Comparison of ENCODE assay signal across 18 cellular contexts in genomic region chr6:137849076-137849708, GRCh38. TPM values are rescaled to one million over a fixed set of nuclear protein-coding genes. Genes with fewer than 3 reads are reported as not detected.
DNase-seq lines count a peak whose midpoint lies in the region; ATAC-seq, FAIRE-seq and TF ChIP-seq lines count a peak whose summit lies in the region.
"Had no signal": no experiment of that assay in that cellular context is flagged by ENCODE, and none has a peak within 500 bp of the region (broad histone marks: within the 10 kb centered on the region; RNA-seq: fewer than 3 reads in every experiment).

No MANE protein-coding gene starts in this region.

- peaks cover 33 to 69% (median 52%) of the 10 kb centered on the region in 10 experiments for H3K4me1 ChIP-seq in BLaER1 treated with 17β-estradiol and CSF1 and Interleukin-3, amounts not matched to agents 10 nM and 100 nM
- peaks cover 0 to 5% of the 10 kb centered on the region in 2 donors for H3K4me1 ChIP-seq in gastrocnemius medialis

- no peak for TF ChIP-seq POLR2A in gastrocnemius medialis (IDR thresholded peaks at IDR 0.05)

- H3K36me3 Mint-ChIP-seq in chondrocyte (ENCODE audit: low read depth) (no peaks in the 10 kb centered on the region), mesothelial cell of epicardium (no peaks in the 10 kb centered on the region)

- no peak overlapping the region for H3K9ac ChIP-seq in BLaER1 treated with 17β-estradiol and CSF1 and Interleukin-3, amounts not matched to agents 10 nM and 100 nM

- no peak for FAIRE-seq in urothelium cell line (lab: Jason Lieb, UNC)

- peaks cover 26% of the 10 kb centered on the region for H3K4me1 Mint-ChIP-seq in chondrocyte (ENCODE audit: low read depth)
- H3K4me1 Mint-ChIP-seq in mesothelial cell of epicardium = peaks cover 13% of the 10 kb centered on the region
- H3K4me1 Mint-ChIP-seq: activated CD4-positive, alpha-beta T cell treated with anti-CD3 and anti-CD28 coated beads, Interleukin-2, amount 10 ng/mL, durations not matched to agents 7 days and 5 days had no signal

- H3K9me3 ChIP-seq in BLaER1 treated with 17β-estradiol and CSF1 and Interleukin-3, amounts not matched to agents 10 nM and 100 nM (replicated peaks in 1 of 11) = peaks cover 0 to 25% (median 10%) of the 10 kb centered on the region in 11 experiments; a peak in 15 of 22 replicates
- no peaks in the 10 kb centered on the region for H3K9me3 ChIP-seq in gastrocnemius medialis
- H3K9me3 ChIP-seq: spleen had no signal

- H3K27ac Mint-ChIP-seq in chondrocyte (ENCODE audit: unreplicated experiment) = peak overlapping the region; percentile 90
- H3K27ac Mint-ChIP-seq in mesothelial cell of epicardium = peak overlapping the region; percentile 79
- H3K27ac Mint-ChIP-seq: activated CD4-positive, alpha-beta T cell treated with anti-CD3 and anti-CD28 coated beads, Interleukin-2, amount 10 ng/mL, durations not matched to agents 7 days and 5 days; T-helper 2 cell treated with Interferon-gamma antibody and Interleukin-4, amounts not matched to agents 5 μg/mL and 100 μg/mL, for 36 hours had no signal

- H3K4me2 ChIP-seq in BLaER1 treated with 17β-estradiol and CSF1 and Interleukin-3, amounts not matched to agents 10 nM and 100 nM = peak overlapping the region in 7 of 11 experiments; percentile 19 to 85 (median 39); a peak in 9 of 22 replicates

- no peak overlapping the region for H3K27ac ChIP-seq in BLaER1 treated with 17β-estradiol and CSF1 and Interleukin-3, amounts not matched to agents 10 nM and 100 nM
- no peak overlapping the region for H3K27ac ChIP-seq in gastrocnemius medialis

- intact Hi-C loops in gastrocnemius medialis (cut with DNase I; ENCODE audit: low total_unique reads) = no loop called here

- no peaks in the 10 kb centered on the region for H3K27me3 ChIP-seq in BLaER1 treated with 17β-estradiol and CSF1 and Interleukin-3, amounts not matched to agents 10 nM and 100 nM
- no peaks in the 10 kb centered on the region for H3K27me3 ChIP-seq in gastrocnemius medialis
- H3K27me3 ChIP-seq: spleen had no signal

- no peaks in the 10 kb centered on the region for H4K20me1 ChIP-seq in BLaER1 treated with 17β-estradiol and CSF1 and Interleukin-3, amounts not matched to agents 10 nM and 100 nM

- CTCF ChIA-PET in HEK293T (lab: Yijun Ruan, JAX) = interaction anchor here (0.6 to 1.2 kb wide), 2 partner anchors 17 to 94 kb away, joined by 3 to 4 read pairs; no protein-coding TSS in a partner anchor

- H3K4me3 Mint-ChIP-seq in chondrocyte (ENCODE audit: unreplicated experiment) = peak overlapping the region; percentile 45
- H3K4me3 Mint-ChIP-seq in mesothelial cell of epicardium = no peak overlapping the region
- H3K4me3 Mint-ChIP-seq: activated CD4-positive, alpha-beta T cell treated with anti-CD3 and anti-CD28 coated beads, Interleukin-2, amount 10 ng/mL, durations not matched to agents 7 days and 5 days; activated T-cell treated with anti-CD3 and anti-CD28 coated beads, Interleukin-2, amount 50 U/mL, for 4 hours; T-helper 2 cell treated with Interferon-gamma antibody and Interleukin-4, amounts not matched to agents 5 μg/mL and 100 μg/mL, for 36 hours had no signal

- TF ChIP-seq CTCF in chondrocyte (IDR thresholded peaks at IDR 0.05) (no peak), mesothelial cell of epicardium (IDR thresholded peaks at IDR 0.05; ENCODE audit: unreplicated experiment) (no peak), GM20000 (IDR thresholded peaks at IDR 0.05; ENCODE audit: extremely low read depth, missing control alignments) (no peak), gastrocnemius medialis (IDR thresholded peaks at IDR 0.05 in 4 of 5, conservative IDR thresholded peaks at IDR 0.05 in 1 of 5) (no peak)

- POLR2A ChIA-PET in HEK293T (lab: Yijun Ruan, JAX) = no interaction called here

- in situ Hi-C loops in gastrocnemius medialis (cut with MboI; ENCODE audit: low sequenced_read_pairs in 4 of 4) = no loop called here

- no peak for DNase-seq in HEK293T (ENCODE audit: extremely low spot score)
- no peak for DNase-seq in chondrocyte (ENCODE audit: low spot score)
- DNase-seq in mesothelial cell of epicardium (ENCODE audit: low spot score in 2 of 2, unreplicated experiment in 2 of 2) = no peak
- DNase-seq in GM20000 (ENCODE audit: low spot score) = no peak
- DNase-seq in gastrocnemius medialis = no peak
- no peak for DNase-seq in T-helper 1 cell
- DNase-seq in urothelium cell line (ENCODE audit: low spot score) = no peak
- DNase-seq: activated CD4-positive, alpha-beta T cell treated with anti-CD3 and anti-CD28 coated beads, Interleukin-2, amount 10 ng/mL, durations not matched to agents 7 days and 5 days; activated T-cell treated with anti-CD3 and anti-CD28 coated beads, Interleukin-2, amount 50 U/mL, for 4 hours; aorta; DMS153; foreskin melanocyte; NCI-H1930; occipital lobe; spleen had no signal

- H3K9me3 Mint-ChIP-seq in chondrocyte (ENCODE audit: low read depth) = no peaks in the 10 kb centered on the region
- H3K9me3 Mint-ChIP-seq in mesothelial cell of epicardium = no peaks in the 10 kb centered on the region
- H3K9me3 Mint-ChIP-seq: activated CD4-positive, alpha-beta T cell treated with anti-CD3 and anti-CD28 coated beads, Interleukin-2, amount 10 ng/mL, durations not matched to agents 7 days and 5 days; activated T-cell treated with anti-CD3 and anti-CD28 coated beads, Interleukin-2, amount 50 U/mL, for 4 hours; T-helper 2 cell treated with Interferon-gamma antibody and Interleukin-4, amounts not matched to agents 5 μg/mL and 100 μg/mL, for 36 hours had no signal

- peaks cover 0 to 25% (median 0%) of the 10 kb centered on the region in 11 experiments; a peak in 7 of 22 replicates for H3K36me3 ChIP-seq in BLaER1 treated with 17β-estradiol and CSF1 and Interleukin-3, amounts not matched to agents 10 nM and 100 nM
- H3K36me3 ChIP-seq in gastrocnemius medialis = no peaks in the 10 kb centered on the region
- H3K36me3 ChIP-seq: spleen had no signal

- no peak for ATAC-seq in gastrocnemius medialis
- ATAC-seq: Right ventricle myocardium inferior had no signal

- H3K4me3 ChIP-seq in BLaER1 treated with 17β-estradiol and CSF1 and Interleukin-3, amounts not matched to agents 10 nM and 100 nM = no peak overlapping the region
- no peak overlapping the region for H3K4me3 ChIP-seq in gastrocnemius medialis
- H3K4me3 ChIP-seq: spleen had no signal

- no peaks in the 10 kb centered on the region for H3K27me3 Mint-ChIP-seq in chondrocyte (ENCODE audit: low read depth)
- no peaks in the 10 kb centered on the region for H3K27me3 Mint-ChIP-seq in mesothelial cell of epicardium (ENCODE audit: low read depth)
- H3K27me3 Mint-ChIP-seq: activated CD4-positive, alpha-beta T cell treated with anti-CD3 and anti-CD28 coated beads, Interleukin-2, amount 10 ng/mL, durations not matched to agents 7 days and 5 days had no signal

TF ChIP-seq in HEK293T, 16 proteins besides CTCF, POLR2A, EP300 and RAD21:
- TF ChIP-seq FOXA1 (IDR thresholded peaks at IDR 0.05) (no peak), ZNF384 (IDR thresholded peaks at IDR 0.05) (peak; percentile 77)
TF ChIP-seq in HEK293T: peak in this region for 1.

RNA-seq across cellular contexts. Expression of gene TNFAIP3, which starts 17.9 kb away (rescaled TPM):
- 6.4 to 11.0 TPM (median 7.2 TPM) in 3 replicates for total RNA-seq in chondrocyte
- total RNA-seq in mesothelial cell of epicardium = 64.0 to 76.2 TPM (median 68.9 TPM) in 3 replicates
- total RNA-seq in gastrocnemius medialis = 1 to 10 TPM; 2.6 to 7.1 (median 4.7) TPM
